Comparison of ENCODE assay signal across 15 cellular contexts in the genomic region with DNA sequence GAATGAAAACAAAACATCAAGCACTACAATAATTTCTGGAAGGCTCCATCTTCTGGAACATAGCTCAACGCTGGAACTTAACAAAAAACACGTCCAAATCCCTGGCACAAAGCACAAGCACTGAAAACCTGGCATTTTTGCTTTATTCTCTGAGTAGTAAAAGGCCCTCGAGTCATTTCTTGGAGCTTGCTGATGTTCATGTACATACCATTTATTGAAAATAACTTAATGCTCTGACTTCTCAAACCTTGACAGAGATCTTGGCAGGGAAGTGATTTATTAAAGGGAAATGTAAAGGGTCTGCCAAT.
A peak's percentile ranks its signal among the peaks of the same experiment; 100 is the strongest.
DNase-seq lines count a peak whose midpoint lies in the region; ATAC-seq and TF ChIP-seq lines count a peak whose summit lies in the region.
"Had no signal": no experiment of that assay in that cellular context is flagged by ENCODE, and none has a peak within 500 bp of the region (broad histone marks: within the 10 kb centered on the region; RNA-seq: fewer than 3 reads in every experiment).

No MANE protein-coding gene starts in this region.

- no peaks in the 10 kb centered on the region for H3K27me3 ChIP-seq in OCI-LY1 (ENCODE audit: insufficient read depth, low read length)
- H3K27me3 ChIP-seq: sigmoid colon had no signal

- no peaks in the 10 kb centered on the region for H3K79me2 ChIP-seq in OCI-LY1 (ENCODE audit: insufficient read depth, low read length)

- H3K36me3 ChIP-seq in OCI-LY1 (ENCODE audit: insufficient read depth, low read length), result no peaks in the 10 kb centered on the region
- H3K36me3 ChIP-seq: sigmoid colon had no signal

- no peaks in the 10 kb centered on the region for H3K9me3 ChIP-seq in OCI-LY1 (ENCODE audit: low read length)
- H3K9me3 ChIP-seq: sigmoid colon had no signal

- H3K4me2 ChIP-seq in OCI-LY1 (ENCODE audit: low read length), result no peak overlapping the region
- H3K4me2 ChIP-seq: PC-9 had no signal

- H3K9me2 ChIP-seq in OCI-LY1 (ENCODE audit: low read depth, low read length), result no peaks in the 10 kb centered on the region

- H3K9ac ChIP-seq in OCI-LY1 (ENCODE audit: low read length), result 0 out of 2 replicates have a peak overlapping the region, but pooled peaks have one; percentile 5

- peak overlapping the region; percentile 75 for H3K27ac ChIP-seq in OCI-LY1 (ENCODE audit: low read depth, low read length, poor library complexity, severe bottlenecking)
- H3K27ac ChIP-seq: PC-9 had no signal

- H3K36me3 Mint-ChIP-seq in activated CD8-positive, alpha-beta memory T cell treated with anti-CD3 and anti-CD28 coated beads, Interleukin-2, amount 10 ng/mL, durations not matched to agents 7 days and 5 days, result peaks cover 12% of the 10 kb centered on the region
- peaks cover 4 to 10% of the 10 kb centered on the region in 2 donors for H3K36me3 Mint-ChIP-seq in stimulated activated naive B cell treated with anti-CD40 and anti-IgM and Interleukin-4, amounts not matched to agents 10 μg/mL and 1 μg/mL and 100 μg/mL, for 72 hours

- H3K4me1 ChIP-seq in OCI-LY1 (ENCODE audit: insufficient read depth, low read length, severe bottlenecking), result peaks cover 55% of the 10 kb centered on the region

- no peak overlapping the region for H2AFZ ChIP-seq in OCI-LY1 (ENCODE audit: low read length)
- H2AFZ ChIP-seq: PC-9 had no signal

- ATAC-seq in activated CD8-positive, alpha-beta memory T cell treated with anti-CD3 and anti-CD28 coated beads, Interleukin-2, amount 10 ng/mL, durations not matched to agents 7 days and 5 days, result no peak
- ATAC-seq in stimulated activated naive B cell treated with anti-CD40 and anti-IgM and Interleukin-4, amounts not matched to agents 10 μg/mL and 1 μg/mL and 100 μg/mL, for 72 hours (replicated peaks), result no peak
- ATAC-seq in GM18511 (IDR thresholded peaks at IDR 0.05; ENCODE audit: unreplicated experiment), result no peak

- H3F3A ChIP-seq in OCI-LY1 (ENCODE audit: insufficient read depth, low read length), result no peaks in the 10 kb centered on the region

- no peaks in the 10 kb centered on the region for H4K20me1 ChIP-seq in OCI-LY1 (ENCODE audit: insufficient read depth, low read length)

- TF ChIP-seq CTCF in OCI-LY1 (IDR thresholded peaks at IDR 0.05; ENCODE audit: low read length), result no peak

- CTCF ChIA-PET in activated CD8-positive, alpha-beta memory T cell treated with anti-CD3 and anti-CD28 coated beads, Interleukin-2, amount 10 ng/mL, durations not matched to agents 7 days and 5 days (lab: Charles Lee), result interaction anchor here (1.2 to 2.9 kb wide), 5 partner anchors 8 to 52 kb away, joined by 3 to 28 read pairs (median 7); no protein-coding TSS in a partner anchor

- no peaks in the 10 kb centered on the region for H3K9me3 Mint-ChIP-seq in activated CD8-positive, alpha-beta memory T cell treated with anti-CD3 and anti-CD28 coated beads, Interleukin-2, amount 10 ng/mL, durations not matched to agents 7 days and 5 days (ENCODE audit: low read depth)
- peaks cover 0 to 6% of the 10 kb centered on the region in 2 donors for H3K9me3 Mint-ChIP-seq in stimulated activated naive B cell treated with anti-CD40 and anti-IgM and Interleukin-4, amounts not matched to agents 10 μg/mL and 1 μg/mL and 100 μg/mL, for 72 hours
- H3K9me3 Mint-ChIP-seq: activated T-helper 1 cell treated with anti-CD3 and anti-CD28 coated beads, Interleukin-12 subunit alpha, Interleukin-12 subunit beta, Interleukin-2, Interleukin-4 antibody, amounts not matched to agents 30 ng/mL and 10 ng/mL and 1 ng/mL, durations not matched to agents 14 hours and 24 hours and 36 hours had no signal

- no peak overlapping the region for H3K4me3 ChIP-seq in OCI-LY1 (ENCODE audit: low read depth, low read length, poor library complexity, severe bottlenecking)
- H3K4me3 ChIP-seq: PC-9, sigmoid colon had no signal

- peak overlapping the region; percentile 66 for H3K27ac Mint-ChIP-seq in activated CD8-positive, alpha-beta memory T cell treated with anti-CD3 and anti-CD28 coated beads, Interleukin-2, amount 10 ng/mL, durations not matched to agents 7 days and 5 days
- H3K27ac Mint-ChIP-seq in stimulated activated naive B cell treated with anti-CD40 and anti-IgM and Interleukin-4, amounts not matched to agents 10 μg/mL and 1 μg/mL and 100 μg/mL, for 72 hours, result peak overlapping the region; percentile 77
- H3K27ac Mint-ChIP-seq: activated T-helper 1 cell treated with anti-CD3 and anti-CD28 coated beads, Interleukin-12 subunit alpha, Interleukin-12 subunit beta, Interleukin-2, Interleukin-4 antibody, amounts not matched to agents 30 ng/mL and 10 ng/mL and 1 ng/mL, durations not matched to agents 14 hours and 24 hours and 36 hours had no signal

- no peak overlapping the region for H3K4me3 Mint-ChIP-seq in activated CD8-positive, alpha-beta memory T cell treated with anti-CD3 and anti-CD28 coated beads, Interleukin-2, amount 10 ng/mL, durations not matched to agents 7 days and 5 days
- H3K4me3 Mint-ChIP-seq in stimulated activated naive B cell treated with anti-CD40 and anti-IgM and Interleukin-4, amounts not matched to agents 10 μg/mL and 1 μg/mL and 100 μg/mL, for 72 hours, result no peak overlapping the region
- H3K4me3 Mint-ChIP-seq: activated T-helper 1 cell treated with anti-CD3 and anti-CD28 coated beads, Interleukin-12 subunit alpha, Interleukin-12 subunit beta, Interleukin-2, Interleukin-4 antibody, amounts not matched to agents 30 ng/mL and 10 ng/mL and 1 ng/mL, durations not matched to agents 14 hours and 24 hours and 36 hours had no signal

- H3K4me1 Mint-ChIP-seq in activated CD8-positive, alpha-beta memory T cell treated with anti-CD3 and anti-CD28 coated beads, Interleukin-2, amount 10 ng/mL, durations not matched to agents 7 days and 5 days, result peaks cover 67% of the 10 kb centered on the region
- H3K4me1 Mint-ChIP-seq in stimulated activated naive B cell treated with anti-CD40 and anti-IgM and Interleukin-4, amounts not matched to agents 10 μg/mL and 1 μg/mL and 100 μg/mL, for 72 hours, result peaks cover 55 to 82% of the 10 kb centered on the region in 2 donors

- no peak for DNase-seq in activated CD8-positive, alpha-beta memory T cell treated with anti-CD3 and anti-CD28 coated beads, Interleukin-2, amount 10 ng/mL, durations not matched to agents 7 days and 5 days
- no peak for DNase-seq in activated CD8-positive, alpha-beta memory T cell treated with anti-CD3 and anti-CD28 coated beads, Interleukin-2, amount 50 U/mL, for 48 hours
- DNase-seq in fibroblast of peridontal ligament (ENCODE audit: extremely low read depth) (peak; percentile 60), activated gamma-delta T cell (lab: John Stamatoyannopoulos, UW) (no peak)
- no peak for DNase-seq in stimulated activated naive B cell treated with anti-CD40 and anti-IgM and Interleukin-4, amounts not matched to agents 10 μg/mL and 1 μg/mL and 100 μg/mL, for 72 hours
- DNase-seq in stimulated activated naive CD4-positive, alpha-beta T cell (lab: John Stamatoyannopoulos, UW), result no peak
- DNase-seq: NCI-H1105 treated with DMSO at 0.1 percent for 48 hours, NCI-H510A treated with DMSO at 0.1 percent for 48 hours, PC-9, sigmoid colon, substantia nigra, T-helper 1 cell had no signal

- H3K27me3 Mint-ChIP-seq in activated CD8-positive, alpha-beta memory T cell treated with anti-CD3 and anti-CD28 coated beads, Interleukin-2, amount 10 ng/mL, durations not matched to agents 7 days and 5 days, result no peaks in the 10 kb centered on the region
- no peaks in the 10 kb centered on the region for H3K27me3 Mint-ChIP-seq in stimulated activated naive B cell treated with anti-CD40 and anti-IgM and Interleukin-4, amounts not matched to agents 10 μg/mL and 1 μg/mL and 100 μg/mL, for 72 hours
